Comparison of ENCODE assay signal across 11 cellular contexts in genomic region chr9:93681316-93682154, GRCh38.
DNase-seq lines count a peak whose midpoint lies in the region; FAIRE-seq and TF ChIP-seq lines count a peak whose summit lies in the region.
"Had no signal": no experiment of that assay in that cellular context is flagged by ENCODE, and none has a peak within 500 bp of the region (broad histone marks: within the 10 kb centered on the region; RNA-seq: fewer than 3 reads in every experiment).

No MANE protein-coding gene starts in this region.

- H3K36me3 ChIP-seq in OCI-LY3 (replicated peaks; ENCODE audit: low read depth, low read length), result peaks cover 5% of the 10 kb centered on the region
- peaks cover 21 to 22% of the 10 kb centered on the region in 2 experiments for H3K36me3 ChIP-seq in trophoblast cell (ENCODE audit: control insufficient read depth in 1 of 2, insufficient read depth in 2 of 2, low read length in 2 of 2)

- 0 out of 2 replicates have a peak, but pooled peaks cover 2% of the 10 kb centered on the region for H3K4me1 ChIP-seq in OCI-LY3 (ENCODE audit: low read length)
- peaks cover 0 to 2% of the 10 kb centered on the region in 2 experiments for H3K4me1 ChIP-seq in trophoblast cell (ENCODE audit: control insufficient read depth in 1 of 2, insufficient read depth in 2 of 2, low read length in 2 of 2)

- H3K9ac ChIP-seq in OCI-LY3 (ENCODE audit: low read length) (no peak overlapping the region), trophoblast cell (ENCODE audit: low read length) (no peak overlapping the region)

- FAIRE-seq in GM12892 (lab: Jason Lieb, UNC), result no peak
- FAIRE-seq: frontal cortex had no signal

- TF ChIP-seq CTCF in OCI-LY3 (IDR thresholded peaks at IDR 0.05; ENCODE audit: low read depth, low read length) (no peak), endothelial cell (IDR thresholded peaks at IDR 0.05; ENCODE audit: unreplicated experiment) (no peak), progenitor cell of endocrine pancreas (IDR thresholded peaks at IDR 0.05; ENCODE audit: unreplicated experiment) (no peak)

- H3K4me3 Mint-ChIP-seq in endothelial cell (ENCODE audit: unreplicated experiment) (no peak overlapping the region), progenitor cell of endocrine pancreas (ENCODE audit: low read depth) (no peak overlapping the region)
- H3K4me3 Mint-ChIP-seq: mesothelial cell of epicardium had no signal

- no peak overlapping the region for H4K91ac ChIP-seq in trophoblast cell (ENCODE audit: low read depth, low read length)

- H4K12ac ChIP-seq in trophoblast cell (ENCODE audit: low read depth, low read length), result no peak overlapping the region

- H3K27ac ChIP-seq in OCI-LY3 (ENCODE audit: low read length) (no peak overlapping the region), trophoblast cell (ENCODE audit: low read depth, low read length) (no peak overlapping the region)
- H3K27ac ChIP-seq: skin epidermis had no signal

- no peak overlapping the region for H3K18ac ChIP-seq in trophoblast cell (ENCODE audit: low read length)

- H2AFZ ChIP-seq in OCI-LY3 (ENCODE audit: low read depth, low read length), result no peak overlapping the region
- no peak overlapping the region for H2AFZ ChIP-seq in trophoblast cell (ENCODE audit: insufficient read depth, low read length, poor library complexity)

- no peak overlapping the region for H2BK120ac ChIP-seq in trophoblast cell (ENCODE audit: insufficient read depth, low read length, poor library complexity)

- H3K27ac Mint-ChIP-seq in endothelial cell (ENCODE audit: unreplicated experiment) (no peak overlapping the region), progenitor cell of endocrine pancreas (peak overlapping the region; percentile 29)
- H3K27ac Mint-ChIP-seq: mesothelial cell of epicardium had no signal

- DNase-seq in GM12892 (ENCODE audit: insufficient read length), result peak; percentile 6
- peak; percentile 2 for DNase-seq in endothelial cell (ENCODE audit: low spot score)
- peak; percentile 24 for DNase-seq in progenitor cell of endocrine pancreas (ENCODE audit: low spot score, unreplicated experiment)
- no peak for DNase-seq in inferior parietal cortex (ENCODE audit: extremely low spot score)
- no peak for DNase-seq in dermis blood vessel endothelial cell
- no peak for DNase-seq in NCI-H345 (lab: John Stamatoyannopoulos, UW)
- DNase-seq in trophoblast cell, result no peak

- no peak overlapping the region for H2BK5ac ChIP-seq in trophoblast cell (ENCODE audit: low read depth, low read length, poor library complexity)

- no peaks in the 10 kb centered on the region for H3K79me1 ChIP-seq in trophoblast cell (ENCODE audit: low read length)

- no peak overlapping the region for H3K14ac ChIP-seq in trophoblast cell (ENCODE audit: low read length)

- H3K23ac ChIP-seq in trophoblast cell (ENCODE audit: low read length), result no peak overlapping the region

- H3K79me2 ChIP-seq in OCI-LY3 (ENCODE audit: low read length) (no peaks in the 10 kb centered on the region), trophoblast cell (ENCODE audit: control insufficient read depth, insufficient read depth, low read length, poor library complexity) (no peaks in the 10 kb centered on the region)

- WGBS in trophoblast cell (ENCODE audit: extremely low coverage, insufficient coverage, insufficient read length), result no CpG with 5 or more reads among the region's 23 CpGs

- peak overlapping the region; percentile 33 for H3K4me2 ChIP-seq in OCI-LY3 (ENCODE audit: low read length)
- no peak overlapping the region for H3K4me2 ChIP-seq in trophoblast cell (ENCODE audit: low read length)

- H4K20me1 ChIP-seq in OCI-LY3 (ENCODE audit: insufficient read depth, low read length), result no peaks in the 10 kb centered on the region

- TF ChIP-seq POLR2A in GM12892 (IDR thresholded peaks at IDR 0.05; ENCODE audit: low read depth, low read length), result no peak

- no peak overlapping the region for H4K8ac ChIP-seq in trophoblast cell (ENCODE audit: low read depth, low read length)

- H3K4me1 Mint-ChIP-seq in endothelial cell (ENCODE audit: unreplicated experiment) (peaks cover 14% of the 10 kb centered on the region), progenitor cell of endocrine pancreas (ENCODE audit: low read depth) (peaks cover 6% of the 10 kb centered on the region)
- H3K4me1 Mint-ChIP-seq: mesothelial cell of epicardium had no signal

- H3K27me3 ChIP-seq in OCI-LY3 (ENCODE audit: low read depth, low read length), result no peaks in the 10 kb centered on the region
- H3K27me3 ChIP-seq in trophoblast cell (ENCODE audit: insufficient read depth, low read length), result no peaks in the 10 kb centered on the region

- H3K27me3 Mint-ChIP-seq in endothelial cell (ENCODE audit: unreplicated experiment), result peaks cover 12% of the 10 kb centered on the region
- H3K27me3 Mint-ChIP-seq in progenitor cell of endocrine pancreas, result peaks cover 14% of the 10 kb centered on the region

- H3K9me3 Mint-ChIP-seq in endothelial cell (ENCODE audit: unreplicated experiment), result no peaks in the 10 kb centered on the region
- H3K9me3 Mint-ChIP-seq in progenitor cell of endocrine pancreas (ENCODE audit: low read depth), result no peaks in the 10 kb centered on the region
- H3K9me3 Mint-ChIP-seq: mesothelial cell of epicardium had no signal

- H3K36me3 Mint-ChIP-seq in endothelial cell (ENCODE audit: low read depth, unreplicated experiment), result peaks cover 7% of the 10 kb centered on the region
- peaks cover 3% of the 10 kb centered on the region for H3K36me3 Mint-ChIP-seq in progenitor cell of endocrine pancreas (ENCODE audit: insufficient read depth)

- no peak overlapping the region for H2AK5ac ChIP-seq in trophoblast cell (ENCODE audit: low read length)

- no peak overlapping the region for H3K4ac ChIP-seq in trophoblast cell (ENCODE audit: low read depth, low read length)

- H3K4me3 ChIP-seq in OCI-LY3 (ENCODE audit: low read length), result no peak overlapping the region
- H3K4me3 ChIP-seq in trophoblast cell (ENCODE audit: low read depth, low read length), result no peak overlapping the region
- H3K4me3 ChIP-seq: skin epidermis had no signal

- no peak overlapping the region for H2BK12ac ChIP-seq in trophoblast cell (ENCODE audit: low read length)

- H3K9me3 ChIP-seq in OCI-LY3 (ENCODE audit: insufficient read depth, low read length) (no peaks in the 10 kb centered on the region), trophoblast cell (ENCODE audit: insufficient read depth, low read depth, low read length) (peaks cover 10% of the 10 kb centered on the region)

Comparison
In these comparisons a context has a peak if more than half of its experiments do, and no peak if none do; other contexts are left out.
1. DNase-seq: peak in GM12892 (single experiment), endothelial cell (single experiment) and progenitor cell of endocrine pancreas (single experiment); none in inferior parietal cortex (single experiment), dermis blood vessel endothelial cell (single experiment), NCI-H345 (single experiment) and trophoblast cell (0 of 2).